8 cellular contexts compared by ENCODE assay signal in genomic region chr1:183473286-183473536, GRCh38. TPM values are rescaled to one million over a fixed set of nuclear protein-coding genes. Genes with fewer than 3 reads are reported as not detected.
A peak's percentile ranks its signal among the peaks of the same experiment; 100 is the strongest.
DNase-seq lines count a peak whose midpoint lies in the region; ATAC-seq, FAIRE-seq and TF ChIP-seq lines count a peak whose summit lies in the region.

No MANE protein-coding gene starts in this region.

- H4K20me1 ChIP-seq in OCI-LY7 (ENCODE audit: insufficient read depth, low read length) (no peaks in the 10 kb centered on the region; the same call in 1 of the 2 replicates), endothelial cell of umbilical vein (replicated peaks; ENCODE audit: control insufficient read depth, extremely low read depth, insufficient read depth, low read length) (peaks cover 4% of the 10 kb centered on the region), osteoblast (ENCODE audit: insufficient read depth, low read length) (peaks cover 10% of the 10 kb centered on the region)

- H2AFZ ChIP-seq in OCI-LY7 (ENCODE audit: low read length): no peak overlapping the region
- no peak overlapping the region for H2AFZ ChIP-seq in endothelial cell of umbilical vein (ENCODE audit: low read depth, low read length)
- no peak overlapping the region for H2AFZ ChIP-seq in osteoblast (ENCODE audit: low read length)

- no peaks in the 10 kb centered on the region for H3K9me2 ChIP-seq in OCI-LY7 (ENCODE audit: insufficient read depth, low read length)

- peak overlapping the region; percentile 89 for H3K9ac ChIP-seq in endothelial cell of umbilical vein (replicated peaks; ENCODE audit: extremely low read depth, insufficient read depth, low read length)

- intact Hi-C loops in OCI-LY7 (cut with micrococcal nuclease; ENCODE audit: unreplicated experiment) (loop anchor here (5.0 to 10.0 kb wide), 4 partner anchors 448 to 638 kb away; partner anchors contain the start of genes DHX9, LAMC1 and TSEN15), endothelial cell of umbilical vein (cut with micrococcal nuclease) (loop anchor here (5.0 kb wide), 3 partner anchors 336 to 579 kb away; partner anchors contain the start of genes LAMC1 and TSEN15)

- H3K9me1 ChIP-seq in endothelial cell of umbilical vein (replicated peaks; ENCODE audit: control insufficient read depth, extremely low read depth, insufficient read depth, low read length): no peaks in the 10 kb centered on the region

- H3K4me2 ChIP-seq in OCI-LY7 (ENCODE audit: low read length) (peak overlapping the region; percentile 93), endothelial cell of umbilical vein (ENCODE audit: insufficient read depth, low read length) (peak overlapping the region; percentile 89), osteoblast (ENCODE audit: insufficient read depth, low read length) (peak overlapping the region; percentile 81)

- no peaks in the 10 kb centered on the region for H3K9me3 ChIP-seq in CD8-positive, alpha-beta memory T cell (ENCODE audit: low read length)
- H3K9me3 ChIP-seq in OCI-LY7 (ENCODE audit: low read length): no peaks in the 10 kb centered on the region
- H3K9me3 ChIP-seq in endothelial cell of umbilical vein (replicated peaks; ENCODE audit: control insufficient read depth, insufficient read depth, low read length): no peaks in the 10 kb centered on the region
- no peaks in the 10 kb centered on the region for H3K9me3 ChIP-seq in osteoblast (ENCODE audit: low read depth, low read length)

- no peaks in the 10 kb centered on the region for H3K27me3 ChIP-seq in CD8-positive, alpha-beta memory T cell (ENCODE audit: insufficient read depth, low read length, poor library complexity, severe bottlenecking)
- H3K27me3 ChIP-seq in endothelial cell of umbilical vein (ENCODE audit: control insufficient read depth in 2 of 2, insufficient read depth in 2 of 2, low read length in 2 of 2) (no peaks in the 10 kb centered on the region), osteoblast (ENCODE audit: insufficient read depth, low read length) (no peaks in the 10 kb centered on the region)

- H3K27me3 Mint-ChIP-seq in CD8-positive, alpha-beta memory T cell: peaks cover 0 to 6% of the 10 kb centered on the region in 2 donors

- dilution Hi-C loops in endothelial cell of umbilical vein (cut with MboI; ENCODE audit: extremely low pct_ligation_motif_present, low sequenced_read_pairs): no loop called here

- peak overlapping the region; percentile 96 to 100 (median 99) for H3K4me3 Mint-ChIP-seq in CD8-positive, alpha-beta memory T cell

- TF ChIP-seq CTCF in OCI-LY7 (conservative IDR thresholded peaks at IDR 0.05; ENCODE audit: low read length) (no peak), endothelial cell of umbilical vein (IDR thresholded peaks at IDR 0.05; ENCODE audit: extremely low read depth in 1 of 2, insufficient read depth in 1 of 2, low read depth in 1 of 2, low read length in 2 of 2) (no peak), osteoblast (IDR thresholded peaks at IDR 0.05; ENCODE audit: extremely low read depth, low read depth, low read length) (no peak)

- H3K36me3 Mint-ChIP-seq in CD8-positive, alpha-beta memory T cell: peaks cover 0 to 26% (median 0%) of the 10 kb centered on the region in 3 donors

- CTCF ChIA-PET in CD8-positive, alpha-beta memory T cell (lab: Charles Lee): interaction anchor here (1.1 to 1.7 kb wide), 2 partner anchors 62 to 150 kb away, joined by 3 to 4 read pairs; no protein-coding TSS in a partner anchor
- CTCF ChIA-PET in OCI-LY7 (lab: Charles Lee; ENCODE audit: unreplicated experiment): interaction anchor here (1.6 kb wide), 1 partner anchor 24 kb away, joined by 4 read pairs; no protein-coding TSS in a partner anchor
- CTCF ChIA-PET in endothelial cell of umbilical vein (lab: Charles Lee): interaction anchor here (1.1 to 1.4 kb wide), 3 partner anchors 9 to 191 kb away, joined by 3 to 4 read pairs (median 4); no protein-coding TSS in a partner anchor

- no peak for TF ChIP-seq POLR2A in endothelial cell of umbilical vein (IDR thresholded peaks at IDR 0.05; ENCODE audit: low read depth, low read length)

- peaks cover 47% of the 10 kb centered on the region for H3K4me1 ChIP-seq in CD8-positive, alpha-beta memory T cell (ENCODE audit: insufficient read depth, low read length)
- H3K4me1 ChIP-seq in OCI-LY7 (ENCODE audit: insufficient read depth, low read length, poor library complexity, severe bottlenecking): peaks cover 57% of the 10 kb centered on the region
- H3K4me1 ChIP-seq in endothelial cell of umbilical vein (ENCODE audit: control insufficient read depth, extremely low read depth, insufficient read depth, low read length): peaks cover 19% of the 10 kb centered on the region
- peaks cover 9% of the 10 kb centered on the region for H3K4me1 ChIP-seq in osteoblast (ENCODE audit: insufficient read depth, low read length)

- H3K4me3 ChIP-seq in CD8-positive, alpha-beta memory T cell (ENCODE audit: low read length): peak overlapping the region; percentile 95
- H3K4me3 ChIP-seq in OCI-LY7 (ENCODE audit: low read depth, low read length, poor library complexity, severe bottlenecking) (peak overlapping the region; percentile 95), endothelial cell of umbilical vein (replicated peaks in 1 of 3; ENCODE audit: insufficient read depth in 1 of 3, low read depth in 1 of 3, low read length in 3 of 3) (peak overlapping the region; percentile 62 to 87 (median 69)), osteoblast (ENCODE audit: insufficient read depth, low read length) (peak overlapping the region; percentile 91)

- H3K27ac Mint-ChIP-seq in CD8-positive, alpha-beta memory T cell: peak overlapping the region; percentile 88 to 100 (median 99)

- POLR2A ChIA-PET in CD8-positive, alpha-beta memory T cell (lab: Charles Lee): no interaction called here
- POLR2A ChIA-PET in OCI-LY7 (lab: Charles Lee): interaction anchor here (0.5 to 2.5 kb wide), 6 partner anchors 9 to 107 kb away, joined by 3 to 14 read pairs (median 6); no protein-coding TSS in a partner anchor
- POLR2A ChIA-PET in endothelial cell of umbilical vein (lab: Charles Lee): no interaction called here

- H3K27ac ChIP-seq in CD8-positive, alpha-beta memory T cell (ENCODE audit: low read depth, low read length): peak overlapping the region; percentile 99
- peak overlapping the region; percentile 88 for H3K27ac ChIP-seq in OCI-LY7 (ENCODE audit: low read depth, low read length, poor library complexity, severe bottlenecking)
- H3K27ac ChIP-seq in endothelial cell of umbilical vein (ENCODE audit: insufficient read depth, low read depth, low read length): peak overlapping the region; percentile 54
- H3K27ac ChIP-seq in osteoblast (ENCODE audit: low read depth, low read length): peak overlapping the region; percentile 53

- peaks cover 2% of the 10 kb centered on the region for H3K36me3 ChIP-seq in CD8-positive, alpha-beta memory T cell (ENCODE audit: insufficient read depth, low read length)
- H3K36me3 ChIP-seq in OCI-LY7 (ENCODE audit: insufficient read depth, low read length) (peaks cover 56% of the 10 kb centered on the region), endothelial cell of umbilical vein (ENCODE audit: control insufficient read depth in 2 of 2, extremely low read depth in 1 of 2, insufficient read depth in 2 of 2, low read length in 2 of 2) (peaks cover 0 to 3% of the 10 kb centered on the region in 2 experiments), osteoblast (ENCODE audit: insufficient read depth, low read length) (no peaks in the 10 kb centered on the region)

- DNase-seq in CD8-positive, alpha-beta memory T cell: no peak
- DNase-seq in OCI-LY7 (ENCODE audit: low spot score): no peak
- DNase-seq in endothelial cell of umbilical vein (ENCODE audit: low read depth, low spot score): no peak
- DNase-seq in osteoblast (ENCODE audit: insufficient read length, low spot score, missing footprints): peak; percentile 23
- DNase-seq in stimulated activated CD8-positive, alpha-beta memory T cell treated with anti-CD3 and anti-CD28 coated beads, Interleukin-4, amount 100 ng/mL, for 48 hours: no peak

- no peaks in the 10 kb centered on the region for H3K9me3 Mint-ChIP-seq in CD8-positive, alpha-beta memory T cell

- peaks cover 59% of the 10 kb centered on the region for H3K79me2 ChIP-seq in OCI-LY7 (ENCODE audit: insufficient read depth, low read depth, low read length)
- peaks cover 56% of the 10 kb centered on the region for H3K79me2 ChIP-seq in endothelial cell of umbilical vein (ENCODE audit: control insufficient read depth, insufficient read depth, low read length)
- H3K79me2 ChIP-seq in osteoblast (ENCODE audit: insufficient read depth, low read length): peaks cover 57% of the 10 kb centered on the region

- BruUV-seq in OCI-LY7 (replicated peaks; lab: Mats Ljungman, UMichigan) (no TSS peak), endothelial cell of umbilical vein (replicated peaks; lab: Mats Ljungman, UMichigan) (no TSS peak)

- ATAC-seq in HG03378 (IDR thresholded peaks at IDR 0.05; ENCODE audit: unreplicated experiment) (no peak), HG02571 (IDR thresholded peaks at IDR 0.05; ENCODE audit: unreplicated experiment) (no peak), GM21737 (IDR thresholded peaks at IDR 0.05; ENCODE audit: unreplicated experiment) (no peak)

- FAIRE-seq in endothelial cell of umbilical vein (lab: Jason Lieb, UNC): no peak

- peaks cover 32 to 35% (median 35%) of the 10 kb centered on the region in 3 donors for H3K4me1 Mint-ChIP-seq in CD8-positive, alpha-beta memory T cell

RNA-seq across cellular contexts. Expression of gene SMG7, which starts 0.9 kb away (rescaled TPM):
- 10 to 100 TPM; 72.7 to 74.7 TPM for total RNA-seq in CD8-positive, alpha-beta memory T cell
- polyA plus RNA-seq in CD8-positive, alpha-beta memory T cell: 30.5 TPM
- total RNA-seq in OCI-LY7 (2014; rRNA removed; shearing (Covaris generic)): 36.4 and 45.0 TPM in 2 replicates
- 172 and 185 TPM in 2 replicates for total RNA-seq in OCI-LY7 (2022)
- total RNA-seq in endothelial cell of umbilical vein: 42.1 and 47.1 TPM in 2 replicates
- 23.8 and 25.4 TPM in 2 replicates for polyA plus RNA-seq in endothelial cell of umbilical vein
- 21.8 and 23.9 TPM in 2 replicates for polyA plus RNA-seq in endothelial cell of umbilical vein (2011; cell fraction: cytosol; rRNA removed)
- 43.9 and 51.4 TPM in 2 replicates for polyA plus RNA-seq in endothelial cell of umbilical vein (2011; cell fraction: nucleus; rRNA removed)
- polyA plus RNA-seq in endothelial cell of umbilical vein (2012): 24.8 and 34.0 TPM in 2 replicates
- polyA minus RNA-seq in endothelial cell of umbilical vein: 53.4 and 67.9 TPM in 2 replicates
- 42.9 TPM for polyA minus RNA-seq in endothelial cell of umbilical vein (2011; cell fraction: cytosol; rRNA and poly(A)+ RNA removed)
- polyA minus RNA-seq in endothelial cell of umbilical vein (2011; cell fraction: nucleus; rRNA and poly(A)+ RNA removed): 45.4 and 62.1 TPM in 2 replicates
- total RNA-seq in osteoblast: 25.0 TPM in 2 replicates

RNA-seq across cellular contexts. Expression of gene NMNAT2, which starts 55.0 kb away (rescaled TPM):
- total RNA-seq in CD8-positive, alpha-beta memory T cell: not detected
- polyA plus RNA-seq in CD8-positive, alpha-beta memory T cell: not detected
- total RNA-seq in OCI-LY7 (2014; rRNA removed; shearing (Covaris generic)): not detected in 2 replicates
- total RNA-seq in OCI-LY7 (2022) (not detected in 2 replicates), endothelial cell of umbilical vein (0.16 and 0.38 TPM in 2 replicates), osteoblast (2.5 and 5.6 TPM in 2 replicates)
- 0.13 and 0.28 TPM in 2 replicates for polyA plus RNA-seq in endothelial cell of umbilical vein
- polyA plus RNA-seq in endothelial cell of umbilical vein (2011; cell fraction: cytosol; rRNA removed): 0.08 and 0.09 TPM in 2 replicates
- polyA plus RNA-seq in endothelial cell of umbilical vein (2011; cell fraction: nucleus; rRNA removed): not detected in 2 replicates
- 0.33 and 0.37 TPM in 2 replicates for polyA plus RNA-seq in endothelial cell of umbilical vein (2012)
- 0.11 TPM in 1 of 2 replicates, not detected in the other for polyA minus RNA-seq in endothelial cell of umbilical vein
- polyA minus RNA-seq in endothelial cell of umbilical vein (2011; cell fraction: cytosol; rRNA and poly(A)+ RNA removed): not detected
- polyA minus RNA-seq in endothelial cell of umbilical vein (2011; cell fraction: nucleus; rRNA and poly(A)+ RNA removed): not detected in 2 replicates
